ENCODE assay signal across 8 cellular contexts in the genomic region with DNA sequence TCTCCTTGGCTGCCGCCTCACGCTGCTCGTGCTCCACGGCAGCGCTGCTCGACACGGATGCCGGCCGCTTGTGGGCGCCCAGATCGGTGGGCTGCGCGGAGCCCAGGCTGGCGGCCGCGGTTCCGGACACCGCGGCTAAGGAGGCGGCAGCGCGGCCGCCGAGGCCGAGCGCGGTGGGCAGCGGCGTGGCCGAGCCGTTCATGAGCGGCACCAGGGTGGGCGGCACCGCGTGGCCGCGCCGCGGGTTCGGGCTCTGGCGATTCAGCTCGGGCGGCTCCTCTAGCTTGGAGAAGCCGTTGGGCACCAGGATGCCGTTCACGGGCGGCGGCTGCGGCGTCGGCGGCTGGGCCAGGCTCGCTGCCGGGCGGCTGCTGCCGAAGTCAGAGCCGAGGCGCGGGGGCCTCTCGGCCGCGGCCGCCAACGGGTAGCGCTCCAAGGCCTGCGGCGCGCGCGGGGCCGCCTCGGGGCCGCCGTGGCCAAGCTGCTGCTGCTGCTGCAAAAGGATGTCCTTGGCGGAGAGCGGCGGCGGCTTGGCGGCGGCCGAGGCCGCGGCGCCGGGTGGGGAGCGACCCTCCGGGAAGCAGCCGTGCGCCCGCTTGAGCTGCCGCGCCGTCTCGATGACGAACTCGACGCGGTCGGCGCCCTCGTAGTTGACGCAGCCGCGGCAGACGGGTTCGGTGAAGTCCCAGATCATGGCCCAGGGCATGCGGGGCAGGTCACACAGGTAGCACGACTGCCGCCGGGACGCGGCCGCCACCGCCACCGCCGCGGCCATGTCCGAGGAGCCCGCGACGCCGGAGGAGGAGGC. TPM values are rescaled to one million over a fixed set of nuclear protein-coding genes. Genes with fewer than 3 reads are reported as not detected.
DNase-seq lines count a peak whose midpoint lies in the region; ATAC-seq lines count a peak whose summit lies in the region.

No MANE protein-coding gene starts in this region.

- intact Hi-C loops in dendritic cell treated with granulocyte-macrophage colony-stimulating factor and Interleukin-4, amounts not matched to agents 40 ng/mL and 50 ng/mL, for 4 days (cut with micrococcal nuclease) = no loop called here

- peak overlapping the region; percentile 88 to 98 (median 96) for H3K4me3 Mint-ChIP-seq in CD4-positive, CD25-positive, alpha-beta regulatory T cell
- H3K4me3 Mint-ChIP-seq in dendritic cell treated with granulocyte-macrophage colony-stimulating factor and Interleukin-4, amounts not matched to agents 40 ng/mL and 50 ng/mL, for 4 days = peak overlapping the region; percentile 96
- peak overlapping the region; percentile 94 for H3K4me3 Mint-ChIP-seq in stimulated activated memory B cell treated with anti-CD40 and anti-IgM and Interleukin-4, amounts not matched to agents 10 μg/mL and 1 μg/mL and 100 μg/mL, for 72 hours

- peaks cover 16% of the 10 kb centered on the region for H3K27me3 Mint-ChIP-seq in CD4-positive, CD25-positive, alpha-beta regulatory T cell
- H3K27me3 Mint-ChIP-seq in dendritic cell treated with granulocyte-macrophage colony-stimulating factor and Interleukin-4, amounts not matched to agents 40 ng/mL and 50 ng/mL, for 4 days = no peaks in the 10 kb centered on the region
- no peaks in the 10 kb centered on the region for H3K27me3 Mint-ChIP-seq in stimulated activated memory B cell treated with anti-CD40 and anti-IgM and Interleukin-4, amounts not matched to agents 10 μg/mL and 1 μg/mL and 100 μg/mL, for 72 hours

- peak overlapping the region; percentile 98 for H3K27ac ChIP-seq in CD4-positive, CD25-positive, alpha-beta regulatory T cell (ENCODE audit: insufficient read depth, low read length, poor library complexity, severe bottlenecking)
- H3K27ac ChIP-seq in HUES48 (ENCODE audit: low read depth, low read length) = peak overlapping the region; percentile 73
- peak overlapping the region; percentile 89 for H3K27ac ChIP-seq in mesodermal cell (ENCODE audit: low read depth, low read length, severe bottlenecking)

- peaks cover 70% of the 10 kb centered on the region for H3K4me1 ChIP-seq in CD4-positive, CD25-positive, alpha-beta regulatory T cell (ENCODE audit: control insufficient read depth, insufficient read depth, low read length, poor library complexity, severe bottlenecking)
- H3K4me1 ChIP-seq in HUES48 (ENCODE audit: control insufficient read depth, insufficient read depth, low read length) (peaks cover 61% of the 10 kb centered on the region), mesodermal cell (ENCODE audit: control insufficient read depth, insufficient read depth, low read length, poor library complexity, severe bottlenecking) (peaks cover 28% of the 10 kb centered on the region)

- no peaks in the 10 kb centered on the region for H3K27me3 ChIP-seq in CD4-positive, CD25-positive, alpha-beta regulatory T cell (ENCODE audit: control insufficient read depth, insufficient read depth, low read length)
- no peaks in the 10 kb centered on the region for H3K27me3 ChIP-seq in HUES48 (ENCODE audit: control insufficient read depth, insufficient read depth, low read length)

- peaks cover 32 to 61% (median 44%) of the 10 kb centered on the region in 4 donors for H3K4me1 Mint-ChIP-seq in CD4-positive, CD25-positive, alpha-beta regulatory T cell
- H3K4me1 Mint-ChIP-seq in dendritic cell treated with granulocyte-macrophage colony-stimulating factor and Interleukin-4, amounts not matched to agents 40 ng/mL and 50 ng/mL, for 4 days (ENCODE audit: low read depth) = peaks cover 37% of the 10 kb centered on the region
- H3K4me1 Mint-ChIP-seq in stimulated activated memory B cell treated with anti-CD40 and anti-IgM and Interleukin-4, amounts not matched to agents 10 μg/mL and 1 μg/mL and 100 μg/mL, for 72 hours = peaks cover 62% of the 10 kb centered on the region

- peaks cover 15% of the 10 kb centered on the region for H3K36me3 ChIP-seq in CD4-positive, CD25-positive, alpha-beta regulatory T cell (ENCODE audit: control insufficient read depth, insufficient read depth, low read length)
- peaks cover 39% of the 10 kb centered on the region for H3K36me3 ChIP-seq in HUES48 (ENCODE audit: control insufficient read depth, insufficient read depth, low read length)
- H3K36me3 ChIP-seq in mesodermal cell (ENCODE audit: control insufficient read depth, insufficient read depth, low read length) = peaks cover 45% of the 10 kb centered on the region

- no peaks in the 10 kb centered on the region for H3K9me3 ChIP-seq in CD4-positive, CD25-positive, alpha-beta regulatory T cell (ENCODE audit: control insufficient read depth in 2 of 2, low read length in 2 of 2)
- H3K9me3 ChIP-seq in HUES48 (ENCODE audit: control insufficient read depth, insufficient read depth, low read length) (no peaks in the 10 kb centered on the region), mesodermal cell (ENCODE audit: control insufficient read depth, low read length) (no peaks in the 10 kb centered on the region)

- H3K4me3 ChIP-seq in CD4-positive, CD25-positive, alpha-beta regulatory T cell (ENCODE audit: low read depth, low read length) = peak overlapping the region; percentile 99
- peak overlapping the region; percentile 65 for H3K4me3 ChIP-seq in HUES48 (ENCODE audit: low read depth, low read length)
- peak overlapping the region; percentile 57 for H3K4me3 ChIP-seq in mesodermal cell (ENCODE audit: extremely low read depth, insufficient read depth, low read length, poor library complexity, severe bottlenecking)

- peak overlapping the region; percentile 67 for H3K9ac ChIP-seq in HUES48 (ENCODE audit: low read depth, low read length)

- peak overlapping the region; percentile 63 to 99 (median 99) for H3K27ac Mint-ChIP-seq in CD4-positive, CD25-positive, alpha-beta regulatory T cell
- peak overlapping the region; percentile 98 for H3K27ac Mint-ChIP-seq in dendritic cell treated with granulocyte-macrophage colony-stimulating factor and Interleukin-4, amounts not matched to agents 40 ng/mL and 50 ng/mL, for 4 days
- H3K27ac Mint-ChIP-seq in stimulated activated memory B cell treated with anti-CD40 and anti-IgM and Interleukin-4, amounts not matched to agents 10 μg/mL and 1 μg/mL and 100 μg/mL, for 72 hours = peak overlapping the region; percentile 95

- H3K36me3 Mint-ChIP-seq in CD4-positive, CD25-positive, alpha-beta regulatory T cell = peaks cover 33% of the 10 kb centered on the region
- peaks cover 54% of the 10 kb centered on the region for H3K36me3 Mint-ChIP-seq in dendritic cell treated with granulocyte-macrophage colony-stimulating factor and Interleukin-4, amounts not matched to agents 40 ng/mL and 50 ng/mL, for 4 days (ENCODE audit: low read depth)
- peaks cover 41% of the 10 kb centered on the region for H3K36me3 Mint-ChIP-seq in stimulated activated memory B cell treated with anti-CD40 and anti-IgM and Interleukin-4, amounts not matched to agents 10 μg/mL and 1 μg/mL and 100 μg/mL, for 72 hours

- ATAC-seq in CD4-positive, CD25-positive, alpha-beta regulatory T cell (ENCODE audit: low read depth in 2 of 2) = no peak
- ATAC-seq in stimulated activated memory B cell treated with anti-CD40 and anti-IgM and Interleukin-4, amounts not matched to agents 10 μg/mL and 1 μg/mL and 100 μg/mL, for 72 hours = peak; percentile 3
- ATAC-seq in HG02884 (IDR thresholded peaks at IDR 0.05; ENCODE audit: unreplicated experiment) = no peak
- no peak for ATAC-seq in GM18519 (IDR thresholded peaks at IDR 0.05; ENCODE audit: low FRiP score, unreplicated experiment)

- H3K9me3 Mint-ChIP-seq in CD4-positive, CD25-positive, alpha-beta regulatory T cell = peaks cover 0 to 2% (median 0%) of the 10 kb centered on the region in 7 donors
- no peaks in the 10 kb centered on the region for H3K9me3 Mint-ChIP-seq in dendritic cell treated with granulocyte-macrophage colony-stimulating factor and Interleukin-4, amounts not matched to agents 40 ng/mL and 50 ng/mL, for 4 days
- H3K9me3 Mint-ChIP-seq in stimulated activated memory B cell treated with anti-CD40 and anti-IgM and Interleukin-4, amounts not matched to agents 10 μg/mL and 1 μg/mL and 100 μg/mL, for 72 hours = no peaks in the 10 kb centered on the region

- peak; percentile 70 to 77 (median 76) for DNase-seq in CD4-positive, CD25-positive, alpha-beta regulatory T cell
- peak; percentile 60 to 71 for DNase-seq in activated CD4-positive, alpha-beta T cell treated with anti-CD3 and anti-CD28 coated beads for 4 hours

- 0% methylated on average over 80 to 101 of the region's 122 CpGs for WGBS in mesodermal cell (ENCODE audit: insufficient coverage in 2 of 2), 2 experiments

RNA-seq across cellular contexts. Expression of gene IRF2BP2, which starts 1.1 kb away (rescaled TPM):
- 375 TPM for total RNA-seq in CD4-positive, CD25-positive, alpha-beta regulatory T cell
- 10 to 100 TPM; 21.1 to 36.0 (median 24.2) TPM for polyA plus RNA-seq in CD4-positive, CD25-positive, alpha-beta regulatory T cell
- polyA plus RNA-seq in mesodermal cell (2013, experiment 1 of 2) = 122 TPM
- 99.9 TPM for polyA plus RNA-seq in mesodermal cell (2013, experiment 2 of 2)
